ENCODE assay signal across 1 cellular context in genomic region chr22:17366830-17367229, GRCh38.
TF ChIP-seq lines count a peak whose summit lies in the region.

No MANE protein-coding gene starts in this region.

TF ChIP-seq in K562, 482 proteins besides CTCF, POLR2A, EP300 and RAD21 (continued from another document):
- TF ChIP-seq, protein P1, sequence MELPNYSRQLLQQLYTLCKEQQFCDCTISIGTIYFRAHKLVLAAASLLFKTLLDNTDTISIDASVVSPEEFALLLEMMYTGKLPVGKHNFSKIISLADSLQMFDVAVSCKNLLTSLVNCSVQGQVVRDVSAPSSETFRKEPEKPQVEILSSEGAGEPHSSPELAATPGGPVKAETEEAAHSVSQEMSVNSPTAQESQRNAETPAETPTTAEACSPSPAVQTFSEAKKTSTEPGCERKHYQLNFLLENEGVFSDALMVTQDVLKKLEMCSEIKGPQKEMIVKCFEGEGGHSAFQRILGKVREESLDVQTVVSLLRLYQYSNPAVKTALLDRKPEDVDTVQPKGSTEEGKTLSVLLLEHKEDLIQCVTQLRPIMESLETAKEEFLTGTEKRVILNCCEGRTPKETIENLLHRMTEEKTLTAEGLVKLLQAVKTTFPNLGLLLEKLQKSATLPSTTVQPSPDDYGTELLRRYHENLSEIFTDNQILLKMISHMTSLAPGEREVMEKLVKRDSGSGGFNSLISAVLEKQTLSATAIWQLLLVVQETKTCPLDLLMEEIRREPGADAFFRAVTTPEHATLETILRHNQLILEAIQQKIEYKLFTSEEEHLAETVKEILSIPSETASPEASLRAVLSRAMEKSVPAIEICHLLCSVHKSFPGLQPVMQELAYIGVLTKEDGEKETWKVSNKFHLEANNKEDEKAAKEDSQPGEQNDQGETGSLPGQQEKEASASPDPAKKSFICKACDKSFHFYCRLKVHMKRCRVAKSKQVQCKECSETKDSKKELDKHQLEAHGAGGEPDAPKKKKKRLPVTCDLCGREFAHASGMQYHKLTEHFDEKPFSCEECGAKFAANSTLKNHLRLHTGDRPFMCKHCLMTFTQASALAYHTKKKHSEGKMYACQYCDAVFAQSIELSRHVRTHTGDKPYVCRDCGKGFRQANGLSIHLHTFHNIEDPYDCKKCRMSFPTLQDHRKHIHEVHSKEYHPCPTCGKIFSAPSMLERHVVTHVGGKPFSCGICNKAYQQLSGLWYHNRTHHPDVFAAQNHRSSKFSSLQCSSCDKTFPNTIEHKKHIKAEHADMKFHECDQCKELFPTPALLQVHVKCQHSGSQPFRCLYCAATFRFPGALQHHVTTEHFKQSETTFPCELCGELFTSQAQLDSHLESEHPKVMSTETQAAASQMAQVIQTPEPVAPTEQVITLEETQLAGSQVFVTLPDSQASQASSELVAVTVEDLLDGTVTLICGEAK (IDR thresholded peaks at IDR 0.05), result peak; percentile 10; the same call in 1 of the 2 replicates
- TF ChIP-seq, protein P1 (CRISPR knock-in tag; IDR thresholded peaks at IDR 0.05), result no peak
- TF ChIP-seq ATF1 (CRISPR knock-in tag; IDR thresholded peaks at IDR 0.05) (no peak), ATF1 (tag; IDR thresholded peaks at IDR 0.05) (0 out of 2 replicates have a peak, but pooled peaks have one; percentile 18), FOXA3 (CRISPR knock-in tag; conservative IDR thresholded peaks at IDR 0.05 in 1 of 2, IDR thresholded peaks at IDR 0.05 in 1 of 2) (no peak), TCF7L2 (IDR thresholded peaks at IDR 0.05; ENCODE audit: low read depth, low read length) (no peak)
